Comparison of ENCODE assay signal across 8 cellular contexts in genomic region chr1:222928212-222928611, GRCh38.
DNase-seq lines count a peak whose midpoint lies in the region; ATAC-seq and TF ChIP-seq lines count a peak whose summit lies in the region.

No MANE protein-coding gene starts in this region.

- H3K79me2 ChIP-seq in OCI-LY7 (ENCODE audit: insufficient read depth, low read depth, low read length) = no peaks in the 10 kb centered on the region

- H3K4me3 ChIP-seq in breast epithelium (peak overlapping the region; percentile 3 to 26 (median 11)), lower lobe of right lung (peak overlapping the region; percentile 47), OCI-LY7 (ENCODE audit: low read depth, low read length, poor library complexity, severe bottlenecking) (no peak overlapping the region)

- H3K27ac ChIP-seq in breast epithelium = peak overlapping the region in 1 of 2 donors; percentile 20
- H3K27ac ChIP-seq in lower lobe of right lung = peak overlapping the region; percentile 56
- no peak overlapping the region for H3K27ac ChIP-seq in OCI-LY7 (ENCODE audit: low read depth, low read length, poor library complexity, severe bottlenecking)

- H3K36me3 ChIP-seq in breast epithelium = no peaks in the 10 kb centered on the region
- no peaks in the 10 kb centered on the region for H3K36me3 ChIP-seq in lower lobe of right lung
- H3K36me3 ChIP-seq in OCI-LY7 (ENCODE audit: insufficient read depth, low read length) = no peaks in the 10 kb centered on the region

- H3K4me2 ChIP-seq in OCI-LY7 (ENCODE audit: low read length) = no peak overlapping the region

- no peaks in the 10 kb centered on the region for H3K9me3 ChIP-seq in breast epithelium
- no peaks in the 10 kb centered on the region for H3K9me3 ChIP-seq in lower lobe of right lung
- H3K9me3 ChIP-seq in OCI-LY7 (ENCODE audit: low read length) = no peaks in the 10 kb centered on the region

- POLR2A ChIA-PET in MCF 10A (lab: Yijun Ruan, JAX) = no interaction called here
- POLR2A ChIA-PET in OCI-LY7 (lab: Charles Lee) = no interaction called here

- no peak overlapping the region for H2AFZ ChIP-seq in OCI-LY7 (ENCODE audit: low read length)

- CTCF ChIA-PET in MCF 10A (lab: Yijun Ruan, JAX) (interaction anchor here (1.0 kb wide), 1 partner anchor 10 kb away, joined by 4 read pairs; no protein-coding TSS in a partner anchor), OCI-LY7 (lab: Charles Lee; ENCODE audit: unreplicated experiment) (no interaction called here)

- H3K27me3 Mint-ChIP-seq in MCF 10A (ENCODE audit: insufficient read depth, unreplicated experiment) (no peaks in the 10 kb centered on the region), CD14-positive monocyte (ENCODE audit: low read depth in 3 of 3) (no peaks in the 10 kb centered on the region)

- H3K4me1 ChIP-seq in breast epithelium (no peaks in the 10 kb centered on the region), lower lobe of right lung (peaks cover 15% of the 10 kb centered on the region), OCI-LY7 (ENCODE audit: insufficient read depth, low read length, poor library complexity, severe bottlenecking) (no peaks in the 10 kb centered on the region)

- no peak overlapping the region for H3K27ac Mint-ChIP-seq in MCF 10A (ENCODE audit: low read depth, unreplicated experiment)
- H3K27ac Mint-ChIP-seq in CD14-positive monocyte = no peak overlapping the region

- intact Hi-C loops in breast epithelium (cut with DNase I; ENCODE audit: low total_unique reads) = no loop called here
- intact Hi-C loops in MCF 10A (cut with micrococcal nuclease) = loop anchor here (5.0 kb wide), 1 partner anchor 154 kb away; no protein-coding TSS in a partner anchor
- intact Hi-C loops in lower lobe of right lung (cut with DNase I) = no loop called here
- intact Hi-C loops in CD14-positive monocyte (cut with micrococcal nuclease) = no loop called here
- intact Hi-C loops in OCI-LY7 (cut with micrococcal nuclease; ENCODE audit: unreplicated experiment) = no loop called here

- H3K4me1 Mint-ChIP-seq in MCF 10A (ENCODE audit: insufficient read depth, unreplicated experiment) (no peaks in the 10 kb centered on the region), CD14-positive monocyte (no peaks in the 10 kb centered on the region)

- DNase-seq in breast epithelium (ENCODE audit: low spot score in 2 of 2) (no peak), MCF 10A (ENCODE audit: unreplicated experiment) (no peak), epidermal melanocyte (ENCODE audit: insufficient read length, low spot score) (peak; percentile 26), lower lobe of right lung (peak; percentile 52), CD14-positive monocyte (ENCODE audit: low spot score) (no peak), T-helper 2 cell (no peak), OCI-LY7 (ENCODE audit: low spot score) (no peak)

- no peak for TF ChIP-seq POLR2A in breast epithelium (IDR thresholded peaks at IDR 0.05)

- no peaks in the 10 kb centered on the region for H3K36me3 Mint-ChIP-seq in MCF 10A (ENCODE audit: insufficient read depth, unreplicated experiment)
- H3K36me3 Mint-ChIP-seq in CD14-positive monocyte = no peaks in the 10 kb centered on the region

- no peaks in the 10 kb centered on the region for H4K20me1 ChIP-seq in OCI-LY7 (ENCODE audit: insufficient read depth, low read length)

- TF ChIP-seq CTCF in breast epithelium (IDR thresholded peaks at IDR 0.05) = no peak
- TF ChIP-seq CTCF in MCF 10A (IDR thresholded peaks at IDR 0.05; ENCODE audit: unreplicated experiment) = no peak
- TF ChIP-seq CTCF in lower lobe of right lung (IDR thresholded peaks at IDR 0.05) = no peak
- TF ChIP-seq CTCF in CD14-positive monocyte (IDR thresholded peaks at IDR 0.05) = no peak
- TF ChIP-seq CTCF in OCI-LY7 (conservative IDR thresholded peaks at IDR 0.05; ENCODE audit: low read length) = no peak

- no peaks in the 10 kb centered on the region for H3K9me3 Mint-ChIP-seq in MCF 10A (ENCODE audit: unreplicated experiment)
- peaks cover 0 to 2% (median 0%) of the 10 kb centered on the region in 7 donors for H3K9me3 Mint-ChIP-seq in CD14-positive monocyte

- H3K27me3 ChIP-seq in breast epithelium (no peaks in the 10 kb centered on the region), lower lobe of right lung (ENCODE audit: low read depth) (no peaks in the 10 kb centered on the region)

- ATAC-seq in lower lobe of right lung = peak; percentile 84 to 89
- ATAC-seq in HG02571 (IDR thresholded peaks at IDR 0.05; ENCODE audit: unreplicated experiment) = no peak

- H3K9me2 ChIP-seq in OCI-LY7 (ENCODE audit: insufficient read depth, low read length) = no peaks in the 10 kb centered on the region

- no peak overlapping the region for H3K4me3 Mint-ChIP-seq in MCF 10A (ENCODE audit: unreplicated experiment)
- H3K4me3 Mint-ChIP-seq in CD14-positive monocyte = no peak overlapping the region

- no TSS peak for BruUV-seq in MCF 10A (replicated peaks; lab: Mats Ljungman, UMichigan)
- no TSS peak for BruUV-seq in OCI-LY7 (replicated peaks; lab: Mats Ljungman, UMichigan)

Comparison
In these comparisons a context has a peak if more than half of its experiments do, and no peak if none do; other contexts are left out.
1. DNase-seq: peak in epidermal melanocyte (single experiment) and lower lobe of right lung (single experiment); none in breast epithelium (0 of 2), MCF 10A (single experiment), CD14-positive monocyte (single experiment), T-helper 2 cell (0 of 5) and OCI-LY7 (single experiment).